Comparison of ENCODE assay signal across 20 cellular contexts in the genomic region with DNA sequence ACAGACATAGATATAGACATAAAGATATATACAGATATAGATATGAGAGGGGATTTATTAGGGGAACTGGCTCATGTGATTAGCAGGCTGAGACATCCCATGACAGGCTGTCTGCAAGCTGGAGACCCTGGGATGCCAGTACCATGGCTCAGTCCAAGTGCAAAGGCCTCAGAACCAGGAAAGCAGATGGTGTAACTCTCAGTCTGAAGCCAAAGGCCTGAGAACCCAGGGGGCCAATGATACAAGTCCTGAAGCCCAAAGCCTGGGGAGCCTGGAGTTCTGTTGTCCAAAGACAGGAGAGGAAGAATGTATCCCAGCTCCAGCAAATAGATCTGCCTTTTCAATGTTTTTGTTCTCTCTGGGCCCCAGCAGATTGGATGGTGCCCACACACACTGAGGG. TPM values are rescaled to one million over a fixed set of nuclear protein-coding genes. Genes with fewer than 3 reads are reported as not detected.
DNase-seq lines count a peak whose midpoint lies in the region; ATAC-seq, FAIRE-seq and TF ChIP-seq lines count a peak whose summit lies in the region.
"Had no signal": no experiment of that assay in that cellular context is flagged by ENCODE, and none has a peak within 500 bp of the region (broad histone marks: within the 10 kb centered on the region; RNA-seq: fewer than 3 reads in every experiment).

No MANE protein-coding gene starts in this region.

- H3K9ac ChIP-seq in astrocyte (ENCODE audit: low read length) (peak overlapping the region; percentile 4), muscle layer of colon (ENCODE audit: low read length) (peak overlapping the region; percentile 19), Karpas-422 (ENCODE audit: low read length) (no peak overlapping the region), PC-3 (ENCODE audit: low read length) (no peak overlapping the region)

- no peaks in the 10 kb centered on the region for H3F3A ChIP-seq in PC-3 (ENCODE audit: low read length, unreplicated experiment)

- no peak for ATAC-seq in activated naive CD8-positive, alpha-beta T cell treated with anti-CD3 and anti-CD28 coated beads, Interleukin-2, amount 50 U/mL, for 24 hours
- no peak for ATAC-seq in stimulated activated memory B cell treated with anti-CD40 and anti-IgM and Interleukin-4, amounts not matched to agents 10 μg/mL and 1 μg/mL and 100 μg/mL, for 72 hours
- ATAC-seq in PC-3 (no peak), GM18517 (IDR thresholded peaks at IDR 0.05; ENCODE audit: unreplicated experiment) (no peak)
- ATAC-seq: A549, upper lobe of right lung, WTC11 had no signal

- no peak overlapping the region for H3K27ac Mint-ChIP-seq in activated naive CD8-positive, alpha-beta T cell treated with anti-CD3 and anti-CD28 coated beads, Interleukin-2, amount 50 U/mL, for 24 hours
- no peak overlapping the region for H3K27ac Mint-ChIP-seq in activated naive CD8-positive, alpha-beta T cell treated with anti-CD3 and anti-CD28 coated beads for 36 hours
- H3K27ac Mint-ChIP-seq in astrocyte (ENCODE audit: unreplicated experiment) = peak overlapping the region; percentile 13
- peak overlapping the region; percentile 15 for H3K27ac Mint-ChIP-seq in stimulated activated memory B cell treated with anti-CD40 and anti-IgM and Interleukin-4, amounts not matched to agents 10 μg/mL and 1 μg/mL and 100 μg/mL, for 72 hours
- H3K27ac Mint-ChIP-seq: activated naive CD4-positive, alpha-beta T cell treated with anti-CD3 and anti-CD28 coated beads for 36 hours had no signal

- FAIRE-seq in astrocyte (lab: Jason Lieb, UNC) = no peak
- FAIRE-seq: A549 had no signal

- H3K27me3 ChIP-seq in astrocyte (ENCODE audit: insufficient read depth, low read length) (no peaks in the 10 kb centered on the region), muscle layer of colon (ENCODE audit: control insufficient read depth in 1 of 2, insufficient read depth in 2 of 2, low read length in 2 of 2) (no peaks in the 10 kb centered on the region), Karpas-422 (ENCODE audit: low read length) (no peaks in the 10 kb centered on the region), PC-3 (ENCODE audit: low read length) (no peaks in the 10 kb centered on the region)
- H3K27me3 ChIP-seq: upper lobe of right lung had no signal

- H3K9me3 Mint-ChIP-seq in activated naive CD8-positive, alpha-beta T cell treated with anti-CD3 and anti-CD28 coated beads, Interleukin-2, amount 50 U/mL, for 24 hours = no peaks in the 10 kb centered on the region
- no peaks in the 10 kb centered on the region for H3K9me3 Mint-ChIP-seq in activated naive CD8-positive, alpha-beta T cell treated with anti-CD3 and anti-CD28 coated beads for 36 hours
- no peaks in the 10 kb centered on the region for H3K9me3 Mint-ChIP-seq in astrocyte (ENCODE audit: unreplicated experiment)
- H3K9me3 Mint-ChIP-seq in stimulated activated memory B cell treated with anti-CD40 and anti-IgM and Interleukin-4, amounts not matched to agents 10 μg/mL and 1 μg/mL and 100 μg/mL, for 72 hours = no peaks in the 10 kb centered on the region
- H3K9me3 Mint-ChIP-seq: activated naive CD4-positive, alpha-beta T cell treated with anti-CD3 and anti-CD28 coated beads for 36 hours; WTC11 had no signal

- no peaks in the 10 kb centered on the region for H3K27me3 Mint-ChIP-seq in activated naive CD8-positive, alpha-beta T cell treated with anti-CD3 and anti-CD28 coated beads, Interleukin-2, amount 50 U/mL, for 24 hours
- H3K27me3 Mint-ChIP-seq in activated naive CD8-positive, alpha-beta T cell treated with anti-CD3 and anti-CD28 coated beads for 36 hours = no peaks in the 10 kb centered on the region
- H3K27me3 Mint-ChIP-seq in astrocyte (ENCODE audit: low read depth, unreplicated experiment) = no peaks in the 10 kb centered on the region
- H3K27me3 Mint-ChIP-seq in stimulated activated memory B cell treated with anti-CD40 and anti-IgM and Interleukin-4, amounts not matched to agents 10 μg/mL and 1 μg/mL and 100 μg/mL, for 72 hours = no peaks in the 10 kb centered on the region

- CTCF ChIA-PET in PC-3 (lab: Charles Lee) = no interaction called here

- H2AFZ ChIP-seq in astrocyte (ENCODE audit: low read depth, low read length) (no peak overlapping the region), Karpas-422 (ENCODE audit: low read length) (no peak overlapping the region), PC-3 (ENCODE audit: low read length) (no peak overlapping the region)

- peak overlapping the region; percentile 79 for H3K4me3 Mint-ChIP-seq in activated naive CD8-positive, alpha-beta T cell treated with anti-CD3 and anti-CD28 coated beads, Interleukin-2, amount 50 U/mL, for 24 hours
- no peak overlapping the region for H3K4me3 Mint-ChIP-seq in activated naive CD8-positive, alpha-beta T cell treated with anti-CD3 and anti-CD28 coated beads for 36 hours
- no peak overlapping the region for H3K4me3 Mint-ChIP-seq in astrocyte (ENCODE audit: unreplicated experiment)
- no peak overlapping the region for H3K4me3 Mint-ChIP-seq in stimulated activated memory B cell treated with anti-CD40 and anti-IgM and Interleukin-4, amounts not matched to agents 10 μg/mL and 1 μg/mL and 100 μg/mL, for 72 hours
- H3K4me3 Mint-ChIP-seq: activated naive CD4-positive, alpha-beta T cell treated with anti-CD3 and anti-CD28 coated beads for 36 hours; WTC11 had no signal

- peaks cover 14% of the 10 kb centered on the region for H3K36me3 Mint-ChIP-seq in activated naive CD8-positive, alpha-beta T cell treated with anti-CD3 and anti-CD28 coated beads, Interleukin-2, amount 50 U/mL, for 24 hours (ENCODE audit: low read depth)
- H3K36me3 Mint-ChIP-seq in activated naive CD8-positive, alpha-beta T cell treated with anti-CD3 and anti-CD28 coated beads for 36 hours = peaks cover 12% of the 10 kb centered on the region
- peaks cover 2% of the 10 kb centered on the region for H3K36me3 Mint-ChIP-seq in astrocyte (ENCODE audit: low read depth, unreplicated experiment)
- no peaks in the 10 kb centered on the region for H3K36me3 Mint-ChIP-seq in stimulated activated memory B cell treated with anti-CD40 and anti-IgM and Interleukin-4, amounts not matched to agents 10 μg/mL and 1 μg/mL and 100 μg/mL, for 72 hours
- H3K36me3 Mint-ChIP-seq: WTC11 had no signal

- H3K9me3 ChIP-seq in astrocyte (ENCODE audit: insufficient read depth, low read depth, low read length) (no peaks in the 10 kb centered on the region), muscle layer of colon (ENCODE audit: low read length) (no peaks in the 10 kb centered on the region), Karpas-422 (ENCODE audit: low read length) (no peaks in the 10 kb centered on the region), PC-3 (ENCODE audit: low read length) (no peaks in the 10 kb centered on the region)
- H3K9me3 ChIP-seq: A549, upper lobe of right lung had no signal

- H3K4me1 ChIP-seq in astrocyte (ENCODE audit: insufficient read depth, low read length) = peaks cover 50% of the 10 kb centered on the region
- peaks cover 64% of the 10 kb centered on the region for H3K4me1 ChIP-seq in muscle layer of colon (ENCODE audit: insufficient read depth, low read length)
- H3K4me1 ChIP-seq in Karpas-422 (ENCODE audit: low read length) = peaks cover 47% of the 10 kb centered on the region
- H3K4me1 ChIP-seq in PC-3 (ENCODE audit: insufficient read depth, low read length) = peaks cover 16% of the 10 kb centered on the region

- no peak for TF ChIP-seq CTCF in astrocyte (IDR thresholded peaks at IDR 0.05; ENCODE audit: insufficient read depth, low read depth, low read length)
- TF ChIP-seq CTCF in PC-3 (conservative IDR thresholded peaks at IDR 0.05; ENCODE audit: low read depth, low read length) = no peak

- H3K9me2 ChIP-seq in Karpas-422 (replicated peaks; ENCODE audit: insufficient read depth, low read length) (no peaks in the 10 kb centered on the region), PC-3 (replicated peaks; ENCODE audit: low read length) (no peaks in the 10 kb centered on the region)

- H3K27ac ChIP-seq in astrocyte (ENCODE audit: low read depth, low read length) = no peak overlapping the region
- H3K27ac ChIP-seq in muscle layer of colon (ENCODE audit: low read depth, low read length) = no peak overlapping the region
- no peak overlapping the region for H3K27ac ChIP-seq in Karpas-422 (ENCODE audit: low read length)
- H3K27ac ChIP-seq in PC-3 (ENCODE audit: low read length) = no peak overlapping the region
- H3K27ac ChIP-seq: A549, upper lobe of right lung had no signal

- H3K79me2 ChIP-seq in astrocyte (ENCODE audit: insufficient read depth, low read length) = peaks cover 98% of the 10 kb centered on the region
- H3K79me2 ChIP-seq in Karpas-422 (ENCODE audit: low read length) = peaks cover 100% of the 10 kb centered on the region
- peaks cover 98% of the 10 kb centered on the region for H3K79me2 ChIP-seq in PC-3 (ENCODE audit: low read length)

- POLR2A ChIA-PET in PC-3 (lab: Charles Lee; ENCODE audit: unreplicated experiment) = no interaction called here

- no peak overlapping the region for H3K4me3 ChIP-seq in astrocyte (ENCODE audit: insufficient read depth, low read depth, low read length)
- H3K4me3 ChIP-seq in muscle layer of colon (ENCODE audit: low read depth in 1 of 2, low read length in 2 of 2) = no peak overlapping the region
- H3K4me3 ChIP-seq in Karpas-422 (ENCODE audit: low read length) = no peak overlapping the region
- H3K4me3 ChIP-seq in PC-3 (ENCODE audit: low read length) = no peak overlapping the region
- H3K4me3 ChIP-seq: A549, upper lobe of right lung had no signal

- H3K4me1 Mint-ChIP-seq in activated naive CD8-positive, alpha-beta T cell treated with anti-CD3 and anti-CD28 coated beads, Interleukin-2, amount 50 U/mL, for 24 hours = peaks cover 96% of the 10 kb centered on the region
- H3K4me1 Mint-ChIP-seq in activated naive CD8-positive, alpha-beta T cell treated with anti-CD3 and anti-CD28 coated beads for 36 hours = peaks cover 79% of the 10 kb centered on the region
- H3K4me1 Mint-ChIP-seq in astrocyte (ENCODE audit: low read depth, unreplicated experiment) = peaks cover 66% of the 10 kb centered on the region
- H3K4me1 Mint-ChIP-seq in stimulated activated memory B cell treated with anti-CD40 and anti-IgM and Interleukin-4, amounts not matched to agents 10 μg/mL and 1 μg/mL and 100 μg/mL, for 72 hours = peaks cover 84% of the 10 kb centered on the region

- no peak for DNase-seq in activated naive CD8-positive, alpha-beta T cell treated with anti-CD3 and anti-CD28 coated beads, Interleukin-2, amount 50 U/mL, for 24 hours
- no peak for DNase-seq in activated naive CD8-positive, alpha-beta T cell treated with anti-CD3 and anti-CD28 coated beads for 36 hours
- DNase-seq in astrocyte (ENCODE audit: low read depth) (no peak), Karpas-422 (no peak), PC-3 (no peak)
- DNase-seq: activated naive CD4-positive, alpha-beta T cell treated with anti-CD3 and anti-CD28 coated beads for 36 hours; H7; head of caudate nucleus; KG1; kidney glomerular epithelial cell; NCI-H1436; retina; stimulated activated CD4-positive, alpha-beta T cell treated with anti-CD3 and anti-CD28 coated beads, Interleukin-4, amount 100 ng/mL, for 1 hour; upper lobe of right lung had no signal

- intact Hi-C loops in PC-3 (cut with micrococcal nuclease) = loop anchor here (5.0 kb wide), 1 partner anchor 43 kb away; no protein-coding TSS in a partner anchor

- BruUV-seq in PC-3 (replicated peaks; lab: Mats Ljungman, UMichigan) = no TSS peak

- H3K4me2 ChIP-seq in astrocyte (ENCODE audit: low read length) = no peak overlapping the region
- no peak overlapping the region for H3K4me2 ChIP-seq in Karpas-422 (ENCODE audit: low read depth, low read length, poor library complexity, severe bottlenecking)
- H3K4me2 ChIP-seq in PC-3 (ENCODE audit: low read length) = no peak overlapping the region
- H3K4me2 ChIP-seq: A549 had no signal

- H3K36me3 ChIP-seq in astrocyte (ENCODE audit: insufficient read depth, low read length) = no peaks in the 10 kb centered on the region
- no peaks in the 10 kb centered on the region for H3K36me3 ChIP-seq in muscle layer of colon (ENCODE audit: insufficient read depth, low read length)
- no peaks in the 10 kb centered on the region for H3K36me3 ChIP-seq in Karpas-422 (ENCODE audit: insufficient read depth, low read length)
- no peaks in the 10 kb centered on the region for H3K36me3 ChIP-seq in PC-3 (ENCODE audit: low read depth, low read length)

- H4K20me1 ChIP-seq in astrocyte (ENCODE audit: insufficient read depth, low read length) = peaks cover 90% of the 10 kb centered on the region
- H4K20me1 ChIP-seq in Karpas-422 (ENCODE audit: insufficient read depth, low read depth, low read length) = peaks cover 28% of the 10 kb centered on the region
- H4K20me1 ChIP-seq in PC-3 (ENCODE audit: low read length) = peaks cover 60% of the 10 kb centered on the region

RNA-seq across cellular contexts. Expression of gene NCOA4, which starts 5.5 kb away (rescaled TPM):
- total RNA-seq in activated naive CD8-positive, alpha-beta T cell treated with anti-CD3 and anti-CD28 coated beads for 36 hours = 100 to 1,000 TPM; 109 to 111 TPM
- 116 and 120 TPM in 2 replicates for total RNA-seq in astrocyte
- total RNA-seq in Karpas-422 (2014; rRNA removed; shearing (Covaris generic); ENCODE audit: low replicate concordance) = 81.1 and 116 TPM in 2 replicates
- total RNA-seq in PC-3 (2014; rRNA removed) = 60.0 and 61.7 TPM in 2 replicates

RNA-seq across cellular contexts. Expression of gene MSMB, which starts 21.1 kb away (rescaled TPM):
- not detected for total RNA-seq in activated naive CD8-positive, alpha-beta T cell treated with anti-CD3 and anti-CD28 coated beads for 36 hours
- total RNA-seq in astrocyte = not detected in 2 replicates
- total RNA-seq in Karpas-422 (2014; rRNA removed; shearing (Covaris generic); ENCODE audit: low replicate concordance) = not detected in 2 replicates
- total RNA-seq in PC-3 (2014; rRNA removed) = not detected in 2 replicates
- total RNA-seq: activated naive CD4-positive, alpha-beta T cell treated with anti-CD3 and anti-CD28 coated beads for 36 hours; H7; NCI-H460; upper lobe of right lung; WTC11 had no signal

RNA-seq across cellular contexts. Expression of gene TIMM23, which starts 52.7 kb away (rescaled TPM):
- total RNA-seq in activated naive CD8-positive, alpha-beta T cell treated with anti-CD3 and anti-CD28 coated beads for 36 hours = 100 to 1,000 TPM; 115 to 117 TPM
- total RNA-seq in astrocyte (90.9 and 93.2 TPM in 2 replicates), PC-3 (2014; rRNA removed) (97.9 and 99.2 TPM in 2 replicates)
- 44.1 and 68.5 TPM in 2 replicates for total RNA-seq in Karpas-422 (2014; rRNA removed; shearing (Covaris generic); ENCODE audit: low replicate concordance)

Comparison
In these comparisons a context has a peak if more than half of its experiments do, and no peak if none do; other contexts are left out.
1. H3K27ac Mint-ChIP-seq: peak in astrocyte (single experiment) and stimulated activated memory B cell treated with anti-CD40 and anti-IgM and Interleukin-4, amounts not matched to agents 10 μg/mL and 1 μg/mL and 100 μg/mL, for 72 hours (single experiment); none in activated naive CD8-positive, alpha-beta T cell treated with anti-CD3 and anti-CD28 coated beads, Interleukin-2, amount 50 U/mL, for 24 hours (single experiment) and activated naive CD8-positive, alpha-beta T cell treated with anti-CD3 and anti-CD28 coated beads for 36 hours (single experiment).
2. H3K9ac ChIP-seq: peak in astrocyte (single experiment) and muscle layer of colon (single experiment); none in Karpas-422 (single experiment) and PC-3 (single experiment).